In genomic region chr1:116983112-116983511, GRCh38 we compare ENCODE assay signal across 17 cellular contexts. TPM values are rescaled to one million over a fixed set of nuclear protein-coding genes. Genes with fewer than 3 reads are reported as not detected.
DNase-seq lines count a peak whose midpoint lies in the region; ATAC-seq and TF ChIP-seq lines count a peak whose summit lies in the region.
"Had no signal": no experiment of that assay in that cellular context is flagged by ENCODE, and none has a peak within 500 bp of the region (broad histone marks: within the 10 kb centered on the region; RNA-seq: fewer than 3 reads in every experiment).

No MANE protein-coding gene starts in this region.

- in situ Hi-C loops in transverse colon (cut with MboI; ENCODE audit: low pct_ligation_motif_present in 1 of 4, low pct_unique_long_range_greater_than_20kb in 1 of 4, low sequenced_read_pairs in 3 of 4) = no loop called here

- H3K27ac ChIP-seq in adrenal gland = peak overlapping the region; percentile 9 to 73 (median 51)
- H3K27ac ChIP-seq in left ventricle myocardium inferior (replicated peaks) = peak overlapping the region; percentile 79
- H3K27ac ChIP-seq in transverse colon = peak overlapping the region; percentile 68 to 85 (median 70)
- H3K27ac ChIP-seq: 22Rv1, BLaER1, PC-9 had no signal

- DNase-seq in NCI-H146 (lab: John Stamatoyannopoulos, UW) (peak; percentile 49), NCI-H146 treated with DMSO at 0.1 percent for 48 hours (lab: John Stamatoyannopoulos, UW; ENCODE audit: unreplicated experiment) (no peak), adrenal gland (no peak), left ventricle myocardium inferior (no peak), transverse colon (no peak)
- DNase-seq: CD8-positive, alpha-beta memory T cell; MM.1S; NCI-H1105; NCI-H1930; NCI-H526; PC-9 had no signal

- H3K27me3 ChIP-seq in adrenal gland (no peaks in the 10 kb centered on the region), left ventricle myocardium inferior (ENCODE audit: low read depth) (no peaks in the 10 kb centered on the region), transverse colon (no peaks in the 10 kb centered on the region)
- H3K27me3 ChIP-seq: BLaER1 had no signal

- no peak overlapping the region for H3K4me3 ChIP-seq in adrenal gland
- no peak overlapping the region for H3K4me3 ChIP-seq in left ventricle myocardium inferior
- H3K4me3 ChIP-seq in transverse colon = no peak overlapping the region
- H3K4me3 ChIP-seq: BLaER1, PC-9 had no signal

- no peaks in the 10 kb centered on the region for H3K36me3 ChIP-seq in adrenal gland (replicated peaks in 1 of 2)
- no peaks in the 10 kb centered on the region for H3K36me3 ChIP-seq in left ventricle myocardium inferior
- no peaks in the 10 kb centered on the region for H3K36me3 ChIP-seq in transverse colon
- H3K36me3 ChIP-seq: BLaER1 had no signal

- H3K9me3 ChIP-seq in adrenal gland (replicated peaks in 1 of 3) (no peaks in the 10 kb centered on the region), left ventricle myocardium inferior (replicated peaks) (no peaks in the 10 kb centered on the region), transverse colon (no peaks in the 10 kb centered on the region)
- H3K9me3 ChIP-seq: BLaER1 had no signal

- H3K4me1 ChIP-seq in adrenal gland (replicated peaks in 1 of 2) = peaks cover 18 to 30% of the 10 kb centered on the region in 2 donors
- peaks cover 34% of the 10 kb centered on the region for H3K4me1 ChIP-seq in left ventricle myocardium inferior
- H3K4me1 ChIP-seq in transverse colon = peaks cover 14 to 47% (median 27%) of the 10 kb centered on the region in 4 donors

- 38 to 58% (median 48%) methylated on average over 3 to 5 of the region's 5 CpGs for WGBS in adrenal gland, 4 donors
- 61 to 75% methylated on average over 2 to 5 of the region's 5 CpGs for WGBS in transverse colon (ENCODE audit: low coverage in 1 of 2), 2 donors

- TF ChIP-seq POLR2A in adrenal gland (IDR thresholded peaks at IDR 0.05) (no peak), transverse colon (IDR thresholded peaks at IDR 0.05) (no peak)

- ATAC-seq in HG03342 (IDR thresholded peaks at IDR 0.05; ENCODE audit: unreplicated experiment) = no peak
- ATAC-seq in GM19463 (IDR thresholded peaks at IDR 0.05; ENCODE audit: unreplicated experiment) = no peak
- no peak for ATAC-seq in HG03521 (IDR thresholded peaks at IDR 0.05; ENCODE audit: unreplicated experiment)
- ATAC-seq: SK-N-SH treated with all-trans-retinoic acid at 6 μM for 48 hours had no signal

- intact Hi-C loops in adrenal gland (cut with DNase I) (loop anchor here in 1 of 2 donors (10.0 kb wide), 1 partner anchor 68 kb away; no protein-coding TSS in a partner anchor), left ventricle myocardium inferior (cut with micrococcal nuclease) (no loop called here), transverse colon (cut with DNase I; ENCODE audit: low total_unique reads) (no loop called here)

- TF ChIP-seq CTCF in adrenal gland (IDR thresholded peaks at IDR 0.05) (no peak), left ventricle myocardium inferior (IDR thresholded peaks at IDR 0.05; ENCODE audit: borderline replicate concordance) (no peak), transverse colon (IDR thresholded peaks at IDR 0.05) (no peak)

- TF ChIP-seq EP300 in transverse colon (IDR thresholded peaks at IDR 0.05; ENCODE audit: low read depth) = no peak

RNA-seq across cellular contexts. Expression of gene CD101, which starts 18.4 kb away (rescaled TPM):
- total RNA-seq in adrenal gland = 1 to 10 TPM in 6 of 8 donors, under 1 TPM in 2; 0.47 to 2.9 (median 1.5) TPM
- polyA plus RNA-seq in adrenal gland = 1 to 10 TPM; 1.8 to 7.5 (median 6.1) TPM
- 0.74 TPM for total RNA-seq in left ventricle myocardium inferior
- 10 to 100 TPM in 1 of 4 donors, 1 to 10 TPM in 2, under 1 TPM in 1; 0.40 to 24.3 (median 4.0) TPM for total RNA-seq in transverse colon
